In the genomic region with DNA sequence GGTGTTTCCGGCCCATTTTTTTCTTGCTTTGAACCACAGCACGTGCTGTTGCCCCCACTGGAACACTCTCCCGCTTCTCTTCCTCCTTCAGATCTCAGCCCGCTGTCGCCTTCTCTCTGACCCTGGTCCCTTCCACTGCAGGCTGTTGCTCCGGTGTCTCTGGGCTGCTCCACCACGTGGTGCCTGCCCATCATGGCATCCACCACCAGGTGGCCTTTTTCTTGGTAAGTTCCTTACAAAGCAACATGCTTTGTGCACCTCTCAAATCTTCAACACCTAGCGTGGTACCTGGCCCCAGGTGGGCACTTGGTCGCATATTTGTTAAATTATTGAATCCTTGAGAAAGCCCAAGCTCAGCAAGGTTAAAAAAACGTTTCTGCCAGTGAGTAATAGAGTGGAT, we compare ENCODE assay signal across 1 cellular context.
TF ChIP-seq lines count a peak whose summit lies in the region.

No MANE protein-coding gene starts in this region.

TF ChIP-seq in GM23338, 12 proteins besides CTCF, POLR2A, EP300 and RAD21 (continued from another document):
- TF ChIP-seq, protein P1, sequence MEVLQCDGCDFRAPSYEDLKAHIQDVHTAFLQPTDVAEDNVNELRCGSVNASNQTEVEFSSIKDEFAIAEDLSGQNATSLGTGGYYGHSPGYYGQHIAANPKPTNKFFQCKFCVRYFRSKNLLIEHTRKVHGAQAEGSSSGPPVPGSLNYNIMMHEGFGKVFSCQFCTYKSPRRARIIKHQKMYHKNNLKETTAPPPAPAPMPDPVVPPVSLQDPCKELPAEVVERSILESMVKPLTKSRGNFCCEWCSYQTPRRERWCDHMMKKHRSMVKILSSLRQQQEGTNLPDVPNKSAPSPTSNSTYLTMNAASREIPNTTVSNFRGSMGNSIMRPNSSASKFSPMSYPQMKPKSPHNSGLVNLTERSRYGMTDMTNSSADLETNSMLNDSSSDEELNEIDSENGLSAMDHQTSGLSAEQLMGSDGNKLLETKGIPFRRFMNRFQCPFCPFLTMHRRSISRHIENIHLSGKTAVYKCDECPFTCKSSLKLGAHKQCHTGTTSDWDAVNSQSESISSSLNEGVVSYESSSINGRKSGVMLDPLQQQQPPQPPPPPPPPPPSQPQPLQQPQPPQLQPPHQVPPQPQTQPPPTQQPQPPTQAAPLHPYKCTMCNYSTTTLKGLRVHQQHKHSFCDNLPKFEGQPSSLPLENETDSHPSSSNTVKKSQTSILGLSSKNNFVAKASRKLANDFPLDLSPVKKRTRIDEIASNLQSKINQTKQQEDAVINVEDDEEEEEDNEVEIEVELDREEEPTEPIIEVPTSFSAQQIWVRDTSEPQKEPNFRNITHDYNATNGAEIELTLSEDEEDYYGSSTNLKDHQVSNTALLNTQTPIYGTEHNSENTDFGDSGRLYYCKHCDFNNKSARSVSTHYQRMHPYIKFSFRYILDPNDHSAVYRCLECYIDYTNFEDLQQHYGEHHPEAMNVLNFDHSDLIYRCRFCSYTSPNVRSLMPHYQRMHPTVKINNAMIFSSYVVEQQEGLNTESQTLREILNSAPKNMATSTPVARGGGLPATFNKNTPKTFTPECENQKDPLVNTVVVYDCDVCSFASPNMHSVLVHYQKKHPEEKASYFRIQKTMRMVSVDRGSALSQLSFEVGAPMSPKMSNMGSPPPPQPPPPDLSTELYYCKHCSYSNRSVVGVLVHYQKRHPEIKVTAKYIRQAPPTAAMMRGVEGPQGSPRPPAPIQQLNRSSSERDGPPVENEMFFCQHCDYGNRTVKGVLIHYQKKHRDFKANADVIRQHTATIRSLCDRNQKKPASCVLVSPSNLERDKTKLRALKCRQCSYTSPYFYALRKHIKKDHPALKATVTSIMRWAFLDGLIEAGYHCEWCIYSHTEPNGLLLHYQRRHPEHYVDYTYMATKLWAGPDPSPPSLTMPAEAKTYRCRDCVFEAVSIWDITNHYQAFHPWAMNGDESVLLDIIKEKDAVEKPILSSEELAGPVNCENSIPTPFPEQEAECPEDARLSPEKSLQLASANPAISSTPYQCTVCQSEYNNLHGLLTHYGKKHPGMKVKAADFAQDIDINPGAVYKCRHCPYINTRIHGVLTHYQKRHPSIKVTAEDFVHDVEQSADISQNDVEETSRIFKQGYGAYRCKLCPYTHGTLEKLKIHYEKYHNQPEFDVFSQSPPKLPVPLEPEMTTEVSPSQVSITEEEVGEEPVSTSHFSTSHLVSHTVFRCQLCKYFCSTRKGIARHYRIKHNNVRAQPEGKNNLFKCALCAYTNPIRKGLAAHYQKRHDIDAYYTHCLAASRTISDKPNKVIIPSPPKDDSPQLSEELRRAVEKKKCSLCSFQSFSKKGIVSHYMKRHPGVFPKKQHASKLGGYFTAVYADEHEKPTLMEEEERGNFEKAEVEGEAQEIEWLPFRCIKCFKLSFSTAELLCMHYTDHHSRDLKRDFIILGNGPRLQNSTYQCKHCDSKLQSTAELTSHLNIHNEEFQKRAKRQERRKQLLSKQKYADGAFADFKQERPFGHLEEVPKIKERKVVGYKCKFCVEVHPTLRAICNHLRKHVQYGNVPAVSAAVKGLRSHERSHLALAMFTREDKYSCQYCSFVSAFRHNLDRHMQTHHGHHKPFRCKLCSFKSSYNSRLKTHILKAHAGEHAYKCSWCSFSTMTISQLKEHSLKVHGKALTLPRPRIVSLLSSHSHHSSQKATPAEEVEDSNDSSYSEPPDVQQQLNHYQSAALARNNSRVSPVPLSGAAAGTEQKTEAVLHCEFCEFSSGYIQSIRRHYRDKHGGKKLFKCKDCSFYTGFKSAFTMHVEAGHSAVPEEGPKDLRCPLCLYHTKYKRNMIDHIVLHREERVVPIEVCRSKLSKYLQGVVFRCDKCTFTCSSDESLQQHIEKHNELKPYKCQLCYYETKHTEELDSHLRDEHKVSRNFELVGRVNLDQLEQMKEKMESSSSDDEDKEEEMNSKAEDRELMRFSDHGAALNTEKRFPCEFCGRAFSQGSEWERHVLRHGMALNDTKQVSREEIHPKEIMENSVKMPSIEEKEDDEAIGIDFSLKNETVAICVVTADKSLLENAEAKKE (CRISPR knock-in tag; IDR thresholded peaks at IDR 0.05), result no peak
- TF ChIP-seq, protein P2, sequence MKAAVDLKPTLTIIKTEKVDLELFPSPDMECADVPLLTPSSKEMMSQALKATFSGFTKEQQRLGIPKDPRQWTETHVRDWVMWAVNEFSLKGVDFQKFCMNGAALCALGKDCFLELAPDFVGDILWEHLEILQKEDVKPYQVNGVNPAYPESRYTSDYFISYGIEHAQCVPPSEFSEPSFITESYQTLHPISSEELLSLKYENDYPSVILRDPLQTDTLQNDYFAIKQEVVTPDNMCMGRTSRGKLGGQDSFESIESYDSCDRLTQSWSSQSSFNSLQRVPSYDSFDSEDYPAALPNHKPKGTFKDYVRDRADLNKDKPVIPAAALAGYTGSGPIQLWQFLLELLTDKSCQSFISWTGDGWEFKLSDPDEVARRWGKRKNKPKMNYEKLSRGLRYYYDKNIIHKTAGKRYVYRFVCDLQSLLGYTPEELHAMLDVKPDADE (IDR thresholded peaks at IDR 0.05), result no peak
- TF ChIP-seq JUNB (IDR thresholded peaks at IDR 0.05; ENCODE audit: unreplicated experiment) (no peak), POLR2AphosphoS5 (IDR thresholded peaks at IDR 0.05; ENCODE audit: low read depth) (no peak), EZH2 (IDR thresholded peaks at IDR 0.05; ENCODE audit: low read depth, unreplicated experiment) (no peak)
